In the genomic region with DNA sequence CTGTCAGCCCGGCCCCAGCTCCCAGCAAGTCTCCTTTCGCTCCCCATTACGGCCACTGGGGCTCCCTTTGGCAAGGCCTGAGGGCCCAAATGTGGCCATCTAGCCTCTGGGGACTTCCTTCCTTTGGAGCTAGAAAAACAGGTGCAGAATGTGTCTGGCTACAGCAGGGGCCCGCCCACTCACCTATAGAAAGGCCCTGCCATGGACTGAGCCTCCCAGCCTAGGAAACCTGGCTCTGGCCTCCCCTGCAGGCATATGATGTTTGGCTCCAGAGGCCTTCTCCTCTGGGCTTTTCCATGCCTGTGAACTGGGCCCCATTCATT, we compare ENCODE assay signal across 21 cellular contexts. TPM values are rescaled to one million over a fixed set of nuclear protein-coding genes. Genes with fewer than 3 reads are reported as not detected.
"Had no signal": no experiment of that assay in that cellular context is flagged by ENCODE, and none has a peak within 500 bp of the region (broad histone marks: within the 10 kb centered on the region; RNA-seq: fewer than 3 reads in every experiment).

No MANE protein-coding gene starts in this region.

- H3K36me3 ChIP-seq: cardiac muscle cell, colonic mucosa, left lung, tibial artery had no signal

- H3K4me1 ChIP-seq: colonic mucosa had no signal

- FAIRE-seq: endometrium, frontal cortex, kidney had no signal

- H3K4me3 ChIP-seq: cardiac muscle cell, colonic mucosa, left lung, tibial artery had no signal

- H3K9me3 ChIP-seq: colonic mucosa, left lung, tibial artery had no signal

- H3K27ac ChIP-seq: cardiac muscle cell, colonic mucosa, left lung, tibial artery had no signal

- ATAC-seq: activated naive CD4-positive, alpha-beta T cell treated with anti-CD3 and anti-CD28 coated beads, Interleukin-2, amount 50 U/mL, for 72 hours; activated T-cell treated with anti-CD3 and anti-CD28 coated beads, Interleukin-2, amount 50 U/mL, for 72 hours; left lung had no signal

- DNase-seq: activated CD4-positive, alpha-beta T cell treated with anti-CD3 and anti-CD28 coated beads, Interleukin-2, amount 10 ng/mL, durations not matched to agents 24 days and 14 days; activated gamma-delta T cell treated with Interleukin-2 at 50 U/mL for 16 hours; activated T-cell treated with anti-CD3 and anti-CD28 coated beads, Interleukin-2, amount 50 U/mL, for 72 hours; amniotic stem cell; colonic mucosa; erythroblast; kidney; left lung; midbrain; occipital lobe; stimulated activated CD4-positive, alpha-beta T cell treated with anti-CD3 and anti-CD28 coated beads, Interleukin-12 subunit alpha, Interleukin-12 subunit beta, amount 100 ng/mL, for 4 hours; stimulated activated CD4-positive, alpha-beta T cell treated with anti-CD3 and anti-CD28 coated beads, Interleukin-1b, Interleukin-23, amount 100 ng/mL, for 48 hours; stimulated activated CD8-positive, alpha-beta memory T cell treated with anti-CD3 and anti-CD28 coated beads, Interleukin-4, amount 100 ng/mL, for 48 hours; tibial artery had no signal

- H3K27ac Mint-ChIP-seq: activated T-cell treated with anti-CD3 and anti-CD28 coated beads, Interleukin-2, amount 50 U/mL, for 72 hours had no signal

- H3K27me3 Mint-ChIP-seq: activated CD4-positive, alpha-beta T cell treated with anti-CD3 and anti-CD28 coated beads, Interleukin-2, amount 10 ng/mL, durations not matched to agents 24 days and 14 days had no signal

- H3K9me3 Mint-ChIP-seq: activated CD4-positive, alpha-beta T cell treated with anti-CD3 and anti-CD28 coated beads, Interleukin-2, amount 10 ng/mL, durations not matched to agents 24 days and 14 days; activated naive CD4-positive, alpha-beta T cell treated with anti-CD3 and anti-CD28 coated beads, Interleukin-2, amount 50 U/mL, for 72 hours; activated T-cell treated with anti-CD3 and anti-CD28 coated beads, Interleukin-2, amount 50 U/mL, for 72 hours had no signal

- H3K27me3 ChIP-seq: cardiac muscle cell, colonic mucosa, left lung, tibial artery had no signal

RNA-seq across cellular contexts. Expression of a gene that starts 55.3 kb away (rescaled TPM):
- total RNA-seq: activated CD4-positive, alpha-beta T cell treated with anti-CD3 and anti-CD28 coated beads, Interleukin-2, amount 10 ng/mL, durations not matched to agents 24 days and 14 days; activated T-cell treated with anti-CD3 and anti-CD28 coated beads, Interleukin-2, amount 50 U/mL, for 72 hours; cardiac muscle cell; frontal cortex; kidney; lung microvascular endothelial cell; occipital lobe; urinary bladder had no signal
- polyA plus RNA-seq: cardiac muscle cell, neural cell, urinary bladder had no signal
